In the genomic region with DNA sequence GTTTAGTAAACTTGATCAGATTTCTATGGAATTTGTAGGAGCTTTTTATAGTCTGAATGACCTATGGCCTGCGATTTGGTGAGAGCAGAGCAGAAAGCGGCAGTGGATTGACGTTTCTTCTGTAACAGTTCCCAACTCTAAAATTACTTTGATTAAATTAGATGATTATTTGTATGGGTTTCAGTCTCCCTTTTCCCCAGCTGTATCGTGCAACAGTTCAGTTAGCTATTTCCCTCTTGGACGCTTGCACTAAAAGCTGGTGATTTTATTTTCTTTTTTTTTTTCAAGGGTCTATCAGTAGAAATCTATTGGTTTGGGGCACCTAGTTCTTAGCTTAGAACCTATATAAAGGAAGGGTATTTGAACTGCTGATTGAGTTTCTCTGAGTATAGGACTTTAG, we compare ENCODE assay signal across 7 cellular contexts. TPM values are rescaled to one million over a fixed set of nuclear protein-coding genes. Genes with fewer than 3 reads are reported as not detected.
"Had no signal": no experiment of that assay in that cellular context is flagged by ENCODE, and none has a peak within 500 bp of the region (broad histone marks: within the 10 kb centered on the region; RNA-seq: fewer than 3 reads in every experiment).

No MANE protein-coding gene starts in this region.

- H3K27ac ChIP-seq: GM23248 had no signal

- H3K4me3 ChIP-seq: GM23248, HAP-1 had no signal

- DNase-seq: GM23248, GOT3, HFFc6, KG1 had no signal

- H3K36me3 ChIP-seq: HAP-1 had no signal

- ATAC-seq: HCT116 had no signal

- H2AFZ ChIP-seq: GM23248 had no signal

- H3K9ac ChIP-seq: GM23248 had no signal

- H3K9me3 ChIP-seq: HAP-1 had no signal

RNA-seq across cellular contexts. Expression of a gene that starts 43.2 kb away (rescaled TPM):
- total RNA-seq: HT-29 had no signal
